In genomic region chr2:150621800-150622199, GRCh38 we compare ENCODE assay signal across 13 cellular contexts.
A peak's percentile ranks its signal among the peaks of the same experiment; 100 is the strongest.
DNase-seq lines count a peak whose midpoint lies in the region; ATAC-seq, FAIRE-seq and TF ChIP-seq lines count a peak whose summit lies in the region.
"Had no signal": no experiment of that assay in that cellular context is flagged by ENCODE, and none has a peak within 500 bp of the region (broad histone marks: within the 10 kb centered on the region; RNA-seq: fewer than 3 reads in every experiment).

No MANE protein-coding gene starts in this region.

- peak overlapping the region; percentile 38 for H3K27ac Mint-ChIP-seq in astrocyte (ENCODE audit: unreplicated experiment)
- H3K27ac Mint-ChIP-seq: GM23338; naive B cell; T-helper 2 cell treated with Interferon-gamma antibody and Interleukin-4, amounts not matched to agents 5 μg/mL and 100 μg/mL, for 36 hours had no signal

- DNase-seq in HS-5 (ENCODE audit: low read depth), result peak; percentile 83
- DNase-seq in astrocyte (ENCODE audit: low read depth), result peak; percentile 92
- DNase-seq in glomerular visceral epithelial cell (ENCODE audit: extremely low spot score), result peak; percentile 65
- DNase-seq in tibial artery, result no peak
- DNase-seq in WERI-Rb-1, result no peak
- DNase-seq: central memory CD4-positive, alpha-beta T cell; naive B cell; NCI-H1092; stimulated activated naive CD4-positive, alpha-beta T cell had no signal

- H3K4me1 ChIP-seq in astrocyte (ENCODE audit: insufficient read depth, low read length) (peaks cover 49% of the 10 kb centered on the region), tibial artery (peaks cover 0 to 59% (median 25%) of the 10 kb centered on the region in 4 donors)

- H3K9me3 ChIP-seq in astrocyte (ENCODE audit: insufficient read depth, low read depth, low read length) (no peaks in the 10 kb centered on the region), tibial artery (no peaks in the 10 kb centered on the region), WERI-Rb-1 (ENCODE audit: severe bottlenecking) (no peaks in the 10 kb centered on the region)

- peak overlapping the region; percentile 60 for H3K27ac ChIP-seq in astrocyte (ENCODE audit: low read depth, low read length)
- H3K27ac ChIP-seq in tibial artery, result peak overlapping the region; percentile 69 to 74
- no peak overlapping the region for H3K27ac ChIP-seq in WERI-Rb-1

- H3K27me3 ChIP-seq in astrocyte (ENCODE audit: insufficient read depth, low read length) (no peaks in the 10 kb centered on the region), tibial artery (no peaks in the 10 kb centered on the region), WERI-Rb-1 (ENCODE audit: insufficient read depth, low read depth, severe bottlenecking) (no peaks in the 10 kb centered on the region)

- no peaks in the 10 kb centered on the region for H4K20me1 ChIP-seq in astrocyte (ENCODE audit: insufficient read depth, low read length)

- H3K4me1 Mint-ChIP-seq in astrocyte (ENCODE audit: low read depth, unreplicated experiment), result peaks cover 61% of the 10 kb centered on the region
- H3K4me1 Mint-ChIP-seq: naive B cell had no signal

- no peaks in the 10 kb centered on the region for H3K36me3 Mint-ChIP-seq in astrocyte (ENCODE audit: low read depth, unreplicated experiment)
- H3K36me3 Mint-ChIP-seq: naive B cell had no signal

- H3K27me3 Mint-ChIP-seq in astrocyte (ENCODE audit: low read depth, unreplicated experiment), result no peaks in the 10 kb centered on the region
- H3K27me3 Mint-ChIP-seq: naive B cell had no signal

- H2AFZ ChIP-seq in astrocyte (ENCODE audit: low read depth, low read length), result no peak overlapping the region

- H3K4me3 ChIP-seq in astrocyte (ENCODE audit: insufficient read depth, low read depth, low read length) (no peak overlapping the region), tibial artery (no peak overlapping the region), WERI-Rb-1 (ENCODE audit: low read depth, low read length) (no peak overlapping the region)
- H3K4me3 ChIP-seq: GM23338 had no signal

- H3K36me3 ChIP-seq in astrocyte (ENCODE audit: insufficient read depth, low read length) (no peaks in the 10 kb centered on the region), tibial artery (no peaks in the 10 kb centered on the region), WERI-Rb-1 (no peaks in the 10 kb centered on the region)

- H3K9ac ChIP-seq in astrocyte (ENCODE audit: low read length), result no peak overlapping the region

- intact Hi-C loops in tibial artery (cut with DNase I; ENCODE audit: low total_unique reads), result no loop called here

- no peak for TF ChIP-seq CTCF in astrocyte (IDR thresholded peaks at IDR 0.05; ENCODE audit: insufficient read depth, low read depth, low read length)
- TF ChIP-seq CTCF in tibial artery (IDR thresholded peaks at IDR 0.05), result no peak
- TF ChIP-seq CTCF in WERI-Rb-1 (IDR thresholded peaks at IDR 0.05; ENCODE audit: low read depth, low read length), result no peak

- no peak overlapping the region for H3K4me3 Mint-ChIP-seq in astrocyte (ENCODE audit: unreplicated experiment)
- H3K4me3 Mint-ChIP-seq: GM23338; naive B cell; T-helper 2 cell treated with Interferon-gamma antibody and Interleukin-4, amounts not matched to agents 5 μg/mL and 100 μg/mL, for 36 hours had no signal

- peak; percentile 93 for FAIRE-seq in astrocyte (lab: Jason Lieb, UNC)

- H3K9me3 Mint-ChIP-seq in astrocyte (ENCODE audit: unreplicated experiment), result peaks cover 3% of the 10 kb centered on the region
- H3K9me3 Mint-ChIP-seq: GM23338; T-helper 2 cell treated with Interferon-gamma antibody and Interleukin-4, amounts not matched to agents 5 μg/mL and 100 μg/mL, for 36 hours had no signal

- ATAC-seq in GM18520 (IDR thresholded peaks at IDR 0.05; ENCODE audit: unreplicated experiment) (no peak), HG03439 (IDR thresholded peaks at IDR 0.05; ENCODE audit: unreplicated experiment) (no peak)
- ATAC-seq: GM23338 had no signal

- peak overlapping the region; percentile 28 for H3K4me2 ChIP-seq in astrocyte (ENCODE audit: low read length)
- H3K4me2 ChIP-seq: GM23338 had no signal

- no peaks in the 10 kb centered on the region for H3K79me2 ChIP-seq in astrocyte (ENCODE audit: insufficient read depth, low read length)

Comparison
In these comparisons a context has a peak if more than half of its experiments do, and no peak if none do; other contexts are left out.
1. DNase-seq: peak in HS-5 (single experiment), astrocyte (single experiment) and glomerular visceral epithelial cell (single experiment); none in tibial artery (0 of 2) and WERI-Rb-1 (single experiment).